11 cellular contexts compared by ENCODE assay signal in genomic region chrX:11531226-11531625, GRCh38.
DNase-seq lines count a peak whose midpoint lies in the region; ATAC-seq and TF ChIP-seq lines count a peak whose summit lies in the region.
"Had no signal": no experiment of that assay in that cellular context is flagged by ENCODE, and none has a peak within 500 bp of the region (broad histone marks: within the 10 kb centered on the region; RNA-seq: fewer than 3 reads in every experiment).

No MANE protein-coding gene starts in this region.

- H3K4me3 ChIP-seq in cardiac muscle cell (no peak overlapping the region), foreskin fibroblast (ENCODE audit: low read depth in 1 of 2, low read length in 2 of 2) (no peak overlapping the region)
- H3K4me3 ChIP-seq: PC-9 had no signal

- H3K27me3 ChIP-seq in cardiac muscle cell = no peaks in the 10 kb centered on the region

- TF ChIP-seq CTCF in cardiac muscle cell (IDR thresholded peaks at IDR 0.05; ENCODE audit: low read depth, low read length) = peak; percentile 35
- TF ChIP-seq CTCF in foreskin fibroblast (IDR thresholded peaks at IDR 0.05; ENCODE audit: low read depth, low read length) = peak; percentile 20
- peak; percentile 50 for TF ChIP-seq CTCF in type B pancreatic cell (conservative IDR thresholded peaks at IDR 0.05)

- no peak overlapping the region for H3K4me3 Mint-ChIP-seq in type B pancreatic cell

- in situ Hi-C loops in SK-MEL-5 (cut with HindIII; ENCODE audit: low pct_unique_long_range_greater_than_20kb, low sequenced_read_pairs) = no loop called here

- no peak overlapping the region for H3K27ac Mint-ChIP-seq in type B pancreatic cell

- H3K27ac ChIP-seq in cardiac muscle cell = no peak overlapping the region
- H3K27ac ChIP-seq: PC-9 had no signal

- DNase-seq in cardiac muscle cell (ENCODE audit: low read depth in 1 of 2, low spot score in 1 of 2) (peak in 1 of 2 donors; percentile 49), cardiac septum (ENCODE audit: low spot score) (no peak), SK-MEL-5 (ENCODE audit: low read depth, low spot score) (peak; percentile 4), foreskin fibroblast (peak in 1 of 2 donors; percentile 43), type B pancreatic cell (ENCODE audit: extremely low spot score, unreplicated experiment) (no peak)
- DNase-seq: activated CD4-positive, alpha-beta T cell treated with anti-CD3 and anti-CD28 coated beads for 48 hours; head of caudate nucleus; PC-9 had no signal

- no peaks in the 10 kb centered on the region for H3K4me1 Mint-ChIP-seq in type B pancreatic cell (ENCODE audit: unreplicated experiment)

- no peaks in the 10 kb centered on the region for H3K27me3 Mint-ChIP-seq in type B pancreatic cell

- H3K9me3 Mint-ChIP-seq in type B pancreatic cell = no peaks in the 10 kb centered on the region

- H3K9me3 ChIP-seq in cardiac muscle cell (ENCODE audit: low read depth) = no peaks in the 10 kb centered on the region

- H3K36me3 ChIP-seq in cardiac muscle cell = no peaks in the 10 kb centered on the region

- ATAC-seq in GM19455 (IDR thresholded peaks at IDR 0.05; ENCODE audit: unreplicated experiment) = no peak
- ATAC-seq in GM18873 (IDR thresholded peaks at IDR 0.05; ENCODE audit: low FRiP score, unreplicated experiment) = no peak
- ATAC-seq in GM19395 (IDR thresholded peaks at IDR 0.05; ENCODE audit: unreplicated experiment) = no peak

- H3K4me1 ChIP-seq in cardiac muscle cell (ENCODE audit: low read depth) = peaks cover 3% of the 10 kb centered on the region

- no peaks in the 10 kb centered on the region for H3K36me3 Mint-ChIP-seq in type B pancreatic cell

- intact Hi-C loops in cardiac septum (cut with DNase I) = loop anchor here (5.0 kb wide), 2 partner anchors 149 to 389 kb away; no protein-coding TSS in a partner anchor
